ENCODE assay signal across 1 cellular context in genomic region chr1:115301438-115302020, GRCh38.
TF ChIP-seq lines count a peak whose summit lies in the region.

No MANE protein-coding gene starts in this region.

TF ChIP-seq in GM23338, 12 proteins besides CTCF, POLR2A, EP300 and RAD21 (continued from another document):
- no peak for TF ChIP-seq EZH2phosphoT487 (IDR thresholded peaks at IDR 0.05; ENCODE audit: unreplicated experiment)
- no peak for TF ChIP-seq ZNF462 (CRISPR knock-in tag; IDR thresholded peaks at IDR 0.05)
- TF ChIP-seq JUNB (IDR thresholded peaks at IDR 0.05; ENCODE audit: unreplicated experiment), result no peak
- no peak for TF ChIP-seq EZH2 (IDR thresholded peaks at IDR 0.05; ENCODE audit: low read depth, unreplicated experiment)
- no peak for TF ChIP-seq ZNF331 (CRISPR knock-in tag; IDR thresholded peaks at IDR 0.05; ENCODE audit: low read depth)
- no peak for TF ChIP-seq STAT1 (IDR thresholded peaks at IDR 0.05; ENCODE audit: unreplicated experiment)
- no peak for TF ChIP-seq POLR2AphosphoS5 (IDR thresholded peaks at IDR 0.05; ENCODE audit: low read depth)
TF ChIP-seq in GM23338: peak in this region for 0.
